8 cellular contexts compared by ENCODE assay signal in genomic region chr5:149271717-149272558, GRCh38. TPM values are rescaled to one million over a fixed set of nuclear protein-coding genes. Genes with fewer than 3 reads are reported as not detected.
DNase-seq lines count a peak whose midpoint lies in the region; ATAC-seq and TF ChIP-seq lines count a peak whose summit lies in the region.

TSS of gene AFAP1L1 (plus strand) at chr5:149271859. CDS start at chr5:149271969, 110 bp downstream.

- DNase-seq in AG04449 (ENCODE audit: low read depth, low spot score) (no peak), SK-MEL-5 (ENCODE audit: low read depth, low spot score) (peak; percentile 53), choroid plexus epithelial cell (ENCODE audit: low read depth) (peak; percentile 53), inferior parietal cortex (ENCODE audit: extremely low spot score) (peak; percentile 25), sciatic nerve (ENCODE audit: low spot score) (peak; percentile 79), T-helper 9 cell (no peak), MV-4-11 (lab: John Stamatoyannopoulos, UW) (no peak)

- H3K4me3 ChIP-seq in AG04449 (ENCODE audit: low read depth, low read length), result peak within 1 kb of the TSS; percentile 66
- peak within 1 kb of the TSS; percentile 64 for H3K4me3 ChIP-seq in choroid plexus epithelial cell (ENCODE audit: low read depth, low read length)

- intact Hi-C loops in sciatic nerve (cut with DNase I), result no loop called here

- TF ChIP-seq CTCF in AG04449 (IDR thresholded peaks at IDR 0.05; ENCODE audit: insufficient read depth, low read length, missing control alignments), result no peak
- TF ChIP-seq CTCF in choroid plexus epithelial cell (conservative IDR thresholded peaks at IDR 0.05; ENCODE audit: low read depth, low read length), result no peak

- CTCF ChIA-PET in AG04449 (lab: Yijun Ruan, JAX), result interaction anchor here (0.8 kb wide), 1 partner anchor 130 kb away, joined by 3 read pairs; the partner anchor contains the start of gene ABLIM3

- in situ Hi-C loops in SK-MEL-5 (cut with HindIII; ENCODE audit: low pct_unique_long_range_greater_than_20kb, low sequenced_read_pairs), result no loop called here

- ATAC-seq in GM18868 (IDR thresholded peaks at IDR 0.05; ENCODE audit: unreplicated experiment) (peak; percentile 50), sciatic nerve (peak; percentile 90)

- POLR2A ChIA-PET in AG04449 (lab: Yijun Ruan, JAX), result no interaction called here

RNA-seq across cellular contexts. Expression of gene AFAP1L1, which starts in this region (rescaled TPM):
- total RNA-seq in SK-MEL-5 (2014; rRNA removed; shearing (Covaris generic)), result 17.4 and 18.0 TPM in 2 replicates
- polyA plus RNA-seq in SK-MEL-5 (2015; cell fraction: cytosol; rRNA removed), result 13.1 and 16.2 TPM in 2 replicates
- 13.3 and 14.2 TPM in 2 replicates for polyA plus RNA-seq in SK-MEL-5 (2015; cell fraction: nucleus; rRNA removed)
- 54.8 TPM for total RNA-seq in sciatic nerve

Comparison
In these comparisons a context has a peak if more than half of its experiments do, and no peak if none do; other contexts are left out.
1. DNase-seq: peak in SK-MEL-5 (single experiment), choroid plexus epithelial cell (single experiment), inferior parietal cortex (single experiment) and sciatic nerve (single experiment); none in AG04449 (single experiment), T-helper 9 cell (single experiment) and MV-4-11 (single experiment).